Comparison of ENCODE assay signal across 8 cellular contexts in genomic region chr3:141487419-141488345, GRCh38.
A peak's percentile ranks its signal among the peaks of the same experiment; 100 is the strongest.
DNase-seq lines count a peak whose midpoint lies in the region; ATAC-seq lines count a peak whose summit lies in the region.

No MANE protein-coding gene starts in this region.

- DNase-seq in AG08396 (ENCODE audit: low spot score) (peak; percentile 50), NCI-H226 (peak; percentile 57), cerebellar cortex (ENCODE audit: low spot score) (peak; percentile 73), kidney glomerular epithelial cell (lab: John Stamatoyannopoulos, UW) (peak; percentile 19)
- peak; percentile 75 for DNase-seq in activated CD4-positive, CD25-positive, alpha-beta regulatory T cell treated with anti-CD3 and anti-CD28 coated beads, Interleukin-2, amount 50 U/mL, for 16 hours (ENCODE audit: low read depth, low spot score)
- DNase-seq in stimulated activated CD4-positive, alpha-beta T cell treated with anti-CD3 and anti-CD28 coated beads, Interleukin-1b, Interleukin-23, amount 100 ng/mL, for 4 hours (ENCODE audit: low read depth in 2 of 2): peak; percentile 51 to 63

- ATAC-seq in GM19025 (IDR thresholded peaks at IDR 0.05; ENCODE audit: low read depth, unreplicated experiment) (peak; percentile 61), HG03175 (IDR thresholded peaks at IDR 0.05; ENCODE audit: unreplicated experiment) (peak; percentile 82)

Comparison
In these comparisons a context has a peak if more than half of its experiments do, and no peak if none do; other contexts are left out.
1. Peak in every context shown above with its lines: DNase-seq and ATAC-seq.
2. DNase-seq: peak in every context shown above with its lines; median percentile 75 in activated CD4-positive, CD25-positive, alpha-beta regulatory T cell treated with anti-CD3 and anti-CD28 coated beads, Interleukin-2, amount 50 U/mL, for 16 hours; 73 in cerebellar cortex; 57 in NCI-H226; 57 in stimulated activated CD4-positive, alpha-beta T cell treated with anti-CD3 and anti-CD28 coated beads, Interleukin-1b, Interleukin-23, amount 100 ng/mL, for 4 hours; 50 in AG08396; 19 in kidney glomerular epithelial cell.